ENCODE assay signal across 27 cellular contexts in genomic region chr1:233063462-233063861, GRCh38.
"Had no signal": no experiment of that assay in that cellular context is flagged by ENCODE, and none has a peak within 500 bp of the region (broad histone marks: within the 10 kb centered on the region; RNA-seq: fewer than 3 reads in every experiment).

No MANE protein-coding gene starts in this region.

- H3K27ac ChIP-seq: colonic mucosa, coronary artery, dorsolateral prefrontal cortex, epithelial cell of prostate, esophagus muscularis mucosa, esophagus squamous epithelium, foreskin keratinocyte, gastrocnemius medialis, gastroesophageal sphincter, heart left ventricle, heart right ventricle had no signal

- H3K4me3 ChIP-seq: colonic mucosa, coronary artery, dorsolateral prefrontal cortex, esophagus muscularis mucosa, esophagus squamous epithelium, gastrocnemius medialis, gastroesophageal sphincter, heart left ventricle, heart right ventricle had no signal

- H3K36me3 ChIP-seq: colonic mucosa, esophagus muscularis mucosa, esophagus squamous epithelium, gastrocnemius medialis, gastroesophageal sphincter, heart left ventricle, heart right ventricle had no signal

- ATAC-seq: effector memory CD8-positive, alpha-beta T cell; esophagus mucosa; foreskin keratinocyte; gastrocnemius medialis; gastroesophageal sphincter; heart left ventricle; heart right ventricle had no signal

- DNase-seq: colonic mucosa; cortex of kidney; dermis blood vessel endothelial cell; dorsolateral prefrontal cortex; effector CD4-positive, alpha-beta T cell; effector CD8-positive, alpha-beta T cell; effector memory CD4-positive, alpha-beta T cell; effector memory CD8-positive, alpha-beta T cell; endodermal cell; erythroblast; esophagus squamous epithelium; foreskin fibroblast; foreskin keratinocyte; foreskin melanocyte; gastrocnemius medialis; glutamatergic neuron; head of caudate nucleus; heart left ventricle; heart right ventricle had no signal

- H3K9me3 ChIP-seq: colonic mucosa, esophagus muscularis mucosa, esophagus squamous epithelium, gastrocnemius medialis, gastroesophageal sphincter had no signal

- H3K4me1 ChIP-seq: colonic mucosa, esophagus muscularis mucosa, foreskin keratinocyte, gastrocnemius medialis, gastroesophageal sphincter had no signal

- FAIRE-seq: colon, endometrium, endothelial cell of umbilical vein had no signal
